Comparison of ENCODE assay signal across 1 cellular context in the genomic region with DNA sequence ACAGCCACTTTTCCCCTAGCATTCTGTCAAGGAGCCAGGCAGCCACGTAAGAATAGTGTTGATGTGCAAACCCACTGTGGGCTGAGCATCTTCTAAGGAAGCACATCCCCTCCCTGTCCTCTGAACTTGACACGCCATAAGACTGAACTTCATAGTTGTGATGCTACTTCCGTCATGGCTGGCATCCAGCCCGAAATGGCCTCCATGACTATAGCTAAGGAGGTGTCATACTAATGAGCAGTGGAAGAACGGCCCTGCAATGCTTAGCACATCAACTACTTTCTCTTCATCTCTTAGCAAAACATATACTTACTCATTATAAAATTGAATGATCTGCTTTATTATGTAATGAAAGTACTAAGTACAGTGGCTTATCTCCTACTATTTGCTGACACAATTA.
TF ChIP-seq lines count a peak whose summit lies in the region.

No MANE protein-coding gene starts in this region.

TF ChIP-seq in IMR-90, 13 proteins besides CTCF, POLR2A, EP300 and RAD21 (continued from another document):
- TF ChIP-seq, protein P1, sequence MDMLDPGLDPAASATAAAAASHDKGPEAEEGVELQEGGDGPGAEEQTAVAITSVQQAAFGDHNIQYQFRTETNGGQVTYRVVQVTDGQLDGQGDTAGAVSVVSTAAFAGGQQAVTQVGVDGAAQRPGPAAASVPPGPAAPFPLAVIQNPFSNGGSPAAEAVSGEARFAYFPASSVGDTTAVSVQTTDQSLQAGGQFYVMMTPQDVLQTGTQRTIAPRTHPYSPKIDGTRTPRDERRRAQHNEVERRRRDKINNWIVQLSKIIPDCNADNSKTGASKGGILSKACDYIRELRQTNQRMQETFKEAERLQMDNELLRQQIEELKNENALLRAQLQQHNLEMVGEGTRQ (IDR thresholded peaks at IDR 0.05; ENCODE audit: low read depth, low read length), result no peak
